10 cellular contexts compared by ENCODE assay signal in the genomic region with DNA sequence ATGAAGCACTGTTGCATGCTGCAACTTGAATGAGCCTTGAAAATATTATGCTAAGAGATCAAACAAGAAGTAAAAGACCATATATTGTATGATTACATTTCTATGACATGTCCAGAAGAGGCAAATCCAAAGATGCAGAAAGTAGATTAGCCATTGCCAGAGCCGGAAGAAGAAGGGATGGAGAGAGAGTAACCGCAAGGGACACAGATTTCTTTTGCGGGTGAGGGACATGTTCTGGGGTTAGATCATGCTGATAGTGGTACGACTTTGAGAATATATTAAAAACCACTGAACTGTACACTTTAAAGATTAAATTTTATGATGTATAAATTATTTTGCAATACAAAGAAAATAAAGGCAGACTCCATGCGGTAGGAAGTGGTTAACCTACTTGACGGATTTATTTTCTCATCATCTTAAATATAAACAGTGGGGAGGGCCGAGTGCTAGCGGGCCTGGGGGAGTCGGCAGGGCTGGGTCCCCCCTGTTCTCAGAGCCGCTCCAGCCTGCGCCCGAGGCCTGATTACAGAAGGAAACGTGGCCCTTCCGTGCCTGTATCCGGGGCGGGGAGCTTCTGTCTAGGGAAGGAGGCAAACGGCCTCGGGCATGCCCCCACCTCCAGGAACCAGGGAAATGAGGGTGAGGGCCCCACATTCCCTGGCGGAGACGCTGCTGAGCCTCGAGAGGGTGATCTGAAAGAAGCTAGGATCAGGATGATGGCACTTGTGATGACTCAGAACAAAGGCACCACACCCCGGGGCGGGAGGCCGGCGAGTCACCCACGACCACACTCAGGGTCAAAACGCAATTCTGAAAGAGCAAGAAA. TPM values are rescaled to one million over a fixed set of nuclear protein-coding genes. Genes with fewer than 3 reads are reported as not detected.
DNase-seq lines count a peak whose midpoint lies in the region; ATAC-seq and TF ChIP-seq lines count a peak whose summit lies in the region.
"Had no signal": no experiment of that assay in that cellular context is flagged by ENCODE, and none has a peak within 500 bp of the region (broad histone marks: within the 10 kb centered on the region; RNA-seq: fewer than 3 reads in every experiment).

No MANE protein-coding gene starts in this region.

- H3K9me3 Mint-ChIP-seq in chondrocyte (ENCODE audit: low read depth): no peaks in the 10 kb centered on the region

- H3K4me3 ChIP-seq in GM23248: no peak overlapping the region
- no peak overlapping the region for H3K4me3 ChIP-seq in suprapubic skin
- H3K4me3 ChIP-seq: cardiac muscle cell had no signal

- 80 to 81% methylated on average over 27 of the region's 27 CpGs for WGBS in GM23248 (ENCODE audit: low coverage in 1 of 2, low lambda C conversion rate in 2 of 2, missing lambda C conversion rate in 2 of 2), 2 experiments
- 60% methylated on average over 27 of the region's 27 CpGs for WGBS in suprapubic skin

- H3K27ac ChIP-seq in GM23248 (no peak overlapping the region), suprapubic skin (no peak overlapping the region)
- H3K27ac ChIP-seq: cardiac muscle cell had no signal

- no peak overlapping the region for H3K4me2 ChIP-seq in GM23248 (ENCODE audit: unreplicated experiment)

- H4K20me1 ChIP-seq in GM23248 (ENCODE audit: insufficient read depth): no peaks in the 10 kb centered on the region

- H3K4me1 ChIP-seq in GM23248 (ENCODE audit: insufficient read depth) (no peaks in the 10 kb centered on the region), suprapubic skin (no peaks in the 10 kb centered on the region)

- peak; percentile 59 for DNase-seq in GM23248
- peak; percentile 11 for DNase-seq in NCI-H226
- DNase-seq in chondrocyte (ENCODE audit: low spot score): peak; percentile 75
- DNase-seq in renal cortical epithelial cell (ENCODE audit: low read depth): peak; percentile 35
- no peak for DNase-seq in suprapubic skin (ENCODE audit: low spot score in 2 of 2)
- DNase-seq: right cardiac atrium; stimulated activated naive CD8-positive, alpha-beta T cell treated with anti-CD3 and anti-CD28 coated beads, Interleukin-15, Interleukin-2, amounts not matched to agents 100 U/mL and 50 U/mL, for 24 hours had no signal

- no peaks in the 10 kb centered on the region for H3K27me3 ChIP-seq in GM23248 (replicated peaks; ENCODE audit: insufficient read depth)
- no peaks in the 10 kb centered on the region for H3K27me3 ChIP-seq in suprapubic skin
- H3K27me3 ChIP-seq: cardiac muscle cell had no signal

- H3K4me1 Mint-ChIP-seq in chondrocyte (ENCODE audit: low read depth): peaks cover 10% of the 10 kb centered on the region

- no peak for TF ChIP-seq POLR2A in suprapubic skin (IDR thresholded peaks at IDR 0.05)

- H3K9me2 ChIP-seq in GM23248 (ENCODE audit: insufficient read depth): no peaks in the 10 kb centered on the region

- H3K27ac Mint-ChIP-seq in chondrocyte (ENCODE audit: unreplicated experiment): no peak overlapping the region

- no peaks in the 10 kb centered on the region for H3K36me3 Mint-ChIP-seq in chondrocyte (ENCODE audit: low read depth)

- in situ Hi-C loops in GM23248 (cut with MboI): no loop called here

- H3K36me3 ChIP-seq in GM23248 (ENCODE audit: low read depth) (no peaks in the 10 kb centered on the region), suprapubic skin (no peaks in the 10 kb centered on the region)
- H3K36me3 ChIP-seq: cardiac muscle cell had no signal

- H3K27me3 Mint-ChIP-seq in chondrocyte (ENCODE audit: low read depth): no peaks in the 10 kb centered on the region

- no peak for TF ChIP-seq EP300 in suprapubic skin (IDR thresholded peaks at IDR 0.05)

- TF ChIP-seq CTCF in chondrocyte (IDR thresholded peaks at IDR 0.05) (no peak), suprapubic skin (IDR thresholded peaks at IDR 0.05) (no peak)

- no peak overlapping the region for H3K9ac ChIP-seq in GM23248

- ATAC-seq in GM21360 (IDR thresholded peaks at IDR 0.05; ENCODE audit: unreplicated experiment) (no peak), GM21381 (IDR thresholded peaks at IDR 0.05; ENCODE audit: unreplicated experiment) (no peak)
- ATAC-seq: right cardiac atrium; stimulated activated naive CD8-positive, alpha-beta T cell treated with anti-CD3 and anti-CD28 coated beads, Interleukin-15, Interleukin-2, amounts not matched to agents 100 U/mL and 50 U/mL, for 24 hours had no signal

- H3F3A ChIP-seq in GM23248 (ENCODE audit: insufficient read depth): no peaks in the 10 kb centered on the region

- no peaks in the 10 kb centered on the region for H3K79me2 ChIP-seq in GM23248 (ENCODE audit: insufficient read depth)

- H2AFZ ChIP-seq in GM23248: no peak overlapping the region

- H3K9me3 ChIP-seq in GM23248 (ENCODE audit: low read depth) (no peaks in the 10 kb centered on the region), suprapubic skin (no peaks in the 10 kb centered on the region)

- peak overlapping the region; percentile 44 for H3K4me3 Mint-ChIP-seq in chondrocyte (ENCODE audit: unreplicated experiment)

RNA-seq across cellular contexts. Expression of a gene that starts 48.0 kb away (rescaled TPM):
- total RNA-seq in GM23248 (2014; rRNA removed; shearing (Covaris generic)): 17.1 and 23.3 TPM in 2 replicates
- polyA plus RNA-seq in GM23248 (2016; fragmentation: Nextera tagmentation; extraction: Ambion mirVana): 18.6 and 19.1 TPM in 2 replicates
- total RNA-seq in chondrocyte (6.4 to 10.3 TPM (median 6.9 TPM) in 3 replicates), renal cortical epithelial cell (0.85 and 8.7 TPM in 2 replicates), suprapubic skin (1 to 10 TPM; 1.3 to 6.3 (median 4.3) TPM)

Comparison
In these comparisons a context has a peak if more than half of its experiments do, and no peak if none do; other contexts are left out.
1. DNase-seq: peak in GM23248 (single experiment), NCI-H226 (single experiment), chondrocyte (single experiment) and renal cortical epithelial cell (single experiment); none in suprapubic skin (0 of 2).